ENCODE assay signal across 1 cellular context in the genomic region with DNA sequence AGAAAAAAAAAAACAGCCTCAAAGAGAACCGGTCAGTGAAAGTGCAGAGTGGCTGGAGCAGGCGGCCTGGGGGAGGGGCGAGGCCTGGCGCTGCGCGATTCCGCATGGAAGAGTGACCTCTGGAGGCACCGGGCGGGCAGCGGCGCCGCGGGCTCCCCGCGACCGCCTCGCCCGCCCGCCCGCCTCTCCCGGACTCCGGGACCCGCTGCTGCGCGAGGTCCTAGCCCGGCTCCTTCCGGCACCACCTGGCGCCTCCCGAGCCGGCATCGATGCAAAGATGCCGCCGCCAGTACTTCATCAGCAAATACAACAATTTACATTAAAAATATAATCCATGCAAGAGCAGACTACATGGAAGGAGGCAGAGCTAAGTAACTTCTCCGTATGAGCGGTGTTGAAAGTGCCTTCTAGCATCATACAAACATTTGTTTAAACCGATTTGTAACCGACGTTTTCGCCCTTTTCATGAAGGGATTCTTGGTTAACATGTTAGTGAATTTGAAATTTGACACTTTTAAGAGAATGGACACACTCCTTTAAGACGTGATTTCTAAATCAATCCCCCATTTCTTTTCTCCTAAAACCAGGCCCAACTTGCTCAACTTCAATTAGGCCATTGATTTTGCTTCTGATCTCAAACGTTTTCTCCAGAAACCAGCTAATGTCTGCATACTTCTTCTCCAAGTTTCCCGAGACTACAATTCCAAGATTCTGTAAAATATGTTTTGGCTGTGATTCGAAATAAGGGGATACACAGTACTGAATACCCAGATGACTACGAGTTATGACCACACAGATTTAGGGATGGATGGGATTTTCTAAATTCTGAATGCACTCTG.
TF ChIP-seq lines count a peak whose summit lies in the region.

No MANE protein-coding gene starts in this region.

TF ChIP-seq in HCT116, 20 proteins besides CTCF, POLR2A, EP300 and RAD21 (continued from another document):
- peak; percentile 45 for TF ChIP-seq TCF7L2 (IDR thresholded peaks at IDR 0.05; ENCODE audit: borderline replicate concordance, extremely low read depth, insufficient read depth, insufficient read length)
- TF ChIP-seq, protein P1, sequence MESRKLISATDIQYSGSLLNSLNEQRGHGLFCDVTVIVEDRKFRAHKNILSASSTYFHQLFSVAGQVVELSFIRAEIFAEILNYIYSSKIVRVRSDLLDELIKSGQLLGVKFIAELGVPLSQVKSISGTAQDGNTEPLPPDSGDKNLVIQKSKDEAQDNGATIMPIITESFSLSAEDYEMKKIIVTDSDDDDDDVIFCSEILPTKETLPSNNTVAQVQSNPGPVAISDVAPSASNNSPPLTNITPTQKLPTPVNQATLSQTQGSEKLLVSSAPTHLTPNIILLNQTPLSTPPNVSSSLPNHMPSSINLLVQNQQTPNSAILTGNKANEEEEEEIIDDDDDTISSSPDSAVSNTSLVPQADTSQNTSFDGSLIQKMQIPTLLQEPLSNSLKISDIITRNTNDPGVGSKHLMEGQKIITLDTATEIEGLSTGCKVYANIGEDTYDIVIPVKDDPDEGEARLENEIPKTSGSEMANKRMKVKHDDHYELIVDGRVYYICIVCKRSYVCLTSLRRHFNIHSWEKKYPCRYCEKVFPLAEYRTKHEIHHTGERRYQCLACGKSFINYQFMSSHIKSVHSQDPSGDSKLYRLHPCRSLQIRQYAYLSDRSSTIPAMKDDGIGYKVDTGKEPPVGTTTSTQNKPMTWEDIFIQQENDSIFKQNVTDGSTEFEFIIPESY (IDR thresholded peaks at IDR 0.05; ENCODE audit: extremely low read depth, insufficient replicate concordance, low read length), result no peak
- TF ChIP-seq SIN3A (IDR thresholded peaks at IDR 0.05; ENCODE audit: low read depth), result no peak
- TF ChIP-seq YY1 (IDR thresholded peaks at IDR 0.05; ENCODE audit: extremely low read depth, insufficient replicate concordance, low read depth, low read length), result no peak
- TF ChIP-seq, protein P2, sequence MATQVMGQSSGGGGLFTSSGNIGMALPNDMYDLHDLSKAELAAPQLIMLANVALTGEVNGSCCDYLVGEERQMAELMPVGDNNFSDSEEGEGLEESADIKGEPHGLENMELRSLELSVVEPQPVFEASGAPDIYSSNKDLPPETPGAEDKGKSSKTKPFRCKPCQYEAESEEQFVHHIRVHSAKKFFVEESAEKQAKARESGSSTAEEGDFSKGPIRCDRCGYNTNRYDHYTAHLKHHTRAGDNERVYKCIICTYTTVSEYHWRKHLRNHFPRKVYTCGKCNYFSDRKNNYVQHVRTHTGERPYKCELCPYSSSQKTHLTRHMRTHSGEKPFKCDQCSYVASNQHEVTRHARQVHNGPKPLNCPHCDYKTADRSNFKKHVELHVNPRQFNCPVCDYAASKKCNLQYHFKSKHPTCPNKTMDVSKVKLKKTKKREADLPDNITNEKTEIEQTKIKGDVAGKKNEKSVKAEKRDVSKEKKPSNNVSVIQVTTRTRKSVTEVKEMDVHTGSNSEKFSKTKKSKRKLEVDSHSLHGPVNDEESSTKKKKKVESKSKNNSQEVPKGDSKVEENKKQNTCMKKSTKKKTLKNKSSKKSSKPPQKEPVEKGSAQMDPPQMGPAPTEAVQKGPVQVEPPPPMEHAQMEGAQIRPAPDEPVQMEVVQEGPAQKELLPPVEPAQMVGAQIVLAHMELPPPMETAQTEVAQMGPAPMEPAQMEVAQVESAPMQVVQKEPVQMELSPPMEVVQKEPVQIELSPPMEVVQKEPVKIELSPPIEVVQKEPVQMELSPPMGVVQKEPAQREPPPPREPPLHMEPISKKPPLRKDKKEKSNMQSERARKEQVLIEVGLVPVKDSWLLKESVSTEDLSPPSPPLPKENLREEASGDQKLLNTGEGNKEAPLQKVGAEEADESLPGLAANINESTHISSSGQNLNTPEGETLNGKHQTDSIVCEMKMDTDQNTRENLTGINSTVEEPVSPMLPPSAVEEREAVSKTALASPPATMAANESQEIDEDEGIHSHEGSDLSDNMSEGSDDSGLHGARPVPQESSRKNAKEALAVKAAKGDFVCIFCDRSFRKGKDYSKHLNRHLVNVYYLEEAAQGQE (IDR thresholded peaks at IDR 0.05; ENCODE audit: low read depth), result no peak
- no peak for TF ChIP-seq CBX3 (IDR thresholded peaks at IDR 0.05; ENCODE audit: low read depth)
- TF ChIP-seq, protein P3, sequence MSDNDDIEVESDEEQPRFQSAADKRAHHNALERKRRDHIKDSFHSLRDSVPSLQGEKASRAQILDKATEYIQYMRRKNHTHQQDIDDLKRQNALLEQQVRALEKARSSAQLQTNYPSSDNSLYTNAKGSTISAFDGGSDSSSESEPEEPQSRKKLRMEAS (IDR thresholded peaks at IDR 0.05), result no peak; the same call in 1 of the 2 replicates
- no peak for TF ChIP-seq SP1 (IDR thresholded peaks at IDR 0.05; ENCODE audit: low read depth)
- TF ChIP-seq EGR1 (IDR thresholded peaks at IDR 0.05; ENCODE audit: low read depth), result no peak
- no peak for TF ChIP-seq JUND (IDR thresholded peaks at IDR 0.05)
